Comparison of ENCODE assay signal across 9 cellular contexts in genomic region chr9:134455951-134456739, GRCh38.
DNase-seq lines count a peak whose midpoint lies in the region; TF ChIP-seq lines count a peak whose summit lies in the region.
"Had no signal": no experiment of that assay in that cellular context is flagged by ENCODE, and none has a peak within 500 bp of the region (broad histone marks: within the 10 kb centered on the region; RNA-seq: fewer than 3 reads in every experiment).

No MANE protein-coding gene starts in this region.

- TF ChIP-seq RAD21 in liver (IDR thresholded peaks at IDR 0.05), result no peak

- DNase-seq in NCI-H2029 (lab: John Stamatoyannopoulos, UW), result peak; percentile 19
- no peak for DNase-seq in NCI-H2029 treated with DMSO at 0.1 percent for 48 hours (lab: John Stamatoyannopoulos, UW)
- peak; percentile 60 for DNase-seq in activated CD4-positive, CD25-positive, alpha-beta regulatory T cell treated with anti-CD3 and anti-CD28 coated beads, Interleukin-2, amount 50 U/mL, for 72 hours
- DNase-seq in cardiac fibroblast (ENCODE audit: low read depth in 2 of 2), result peak; percentile 98 to 99
- DNase-seq in stimulated activated CD4-positive, alpha-beta T cell treated with anti-CD3 and anti-CD28 coated beads, Interleukin-4, amount 100 ng/mL, for 4 hours, result peak; percentile 70 to 87
- DNase-seq in hippocampal formation (lab: John Stamatoyannopoulos, UW), result no peak
- no peak for DNase-seq in NCI-H82 (lab: John Stamatoyannopoulos, UW)

- WGBS in liver, result 58% methylated on average over 41 of the region's 41 CpGs

- H3K4me1 ChIP-seq in liver (ENCODE audit: control insufficient read depth in 4 of 4, insufficient read depth in 4 of 4, low read length in 3 of 4), result peaks cover 0 to 2% (median 0%) of the 10 kb centered on the region in 4 donors

- H3K4me3 ChIP-seq in cardiac fibroblast (replicated peaks in 1 of 2; ENCODE audit: low read depth in 2 of 2, low read length in 2 of 2) (peak overlapping the region in 1 of 2 donors; percentile 34), liver (ENCODE audit: low read depth in 1 of 3, low read length in 3 of 3) (peak overlapping the region in 1 of 3 donors; percentile 8)

- peak overlapping the region; percentile 70 to 71 for H3K27ac ChIP-seq in liver (ENCODE audit: low read depth in 1 of 2, low read length in 2 of 2)
- H3K27ac ChIP-seq: C4-2B had no signal

- peaks cover 0 to under 1% (median 0%) of the 10 kb centered on the region in 4 donors for H3K9me3 ChIP-seq in liver (ENCODE audit: control insufficient read depth in 4 of 4, low read length in 3 of 4)

- TF ChIP-seq CTCF in cardiac fibroblast (IDR thresholded peaks at IDR 0.05; ENCODE audit: low read depth, low read length), result no peak
- TF ChIP-seq CTCF in liver (IDR thresholded peaks at IDR 0.05; ENCODE audit: low read depth, low read length, missing input control), result no peak

- H3K9ac ChIP-seq in liver (ENCODE audit: low read depth in 1 of 2, low read length in 2 of 2), result no peak overlapping the region

- H3K36me3 ChIP-seq in liver (ENCODE audit: control insufficient read depth in 4 of 4, insufficient read depth in 3 of 4, low read depth in 1 of 4, low read length in 3 of 4), result no peaks in the 10 kb centered on the region

- H3K27me3 ChIP-seq in liver (ENCODE audit: control insufficient read depth in 4 of 4, insufficient read depth in 4 of 4, low read length in 3 of 4), result no peaks in the 10 kb centered on the region

TF ChIP-seq in liver, 16 proteins besides CTCF, POLR2A, EP300 and RAD21:
- peak; percentile 56 for TF ChIP-seq SP1 (IDR thresholded peaks at IDR 0.05)
- TF ChIP-seq HNF4G (IDR thresholded peaks at IDR 0.05), result no peak

Comparison
In these comparisons a context has a peak if more than half of its experiments do, and no peak if none do; other contexts are left out.
1. DNase-seq: peak in NCI-H2029 (single experiment), activated CD4-positive, CD25-positive, alpha-beta regulatory T cell treated with anti-CD3 and anti-CD28 coated beads, Interleukin-2, amount 50 U/mL, for 72 hours (single experiment), cardiac fibroblast (2 of 2) and stimulated activated CD4-positive, alpha-beta T cell treated with anti-CD3 and anti-CD28 coated beads, Interleukin-4, amount 100 ng/mL, for 4 hours (2 of 2); none in NCI-H2029 treated with DMSO at 0.1 percent for 48 hours (single experiment), hippocampal formation (0 of 2) and NCI-H82 (single experiment).